11 cellular contexts compared by ENCODE assay signal in the genomic region with DNA sequence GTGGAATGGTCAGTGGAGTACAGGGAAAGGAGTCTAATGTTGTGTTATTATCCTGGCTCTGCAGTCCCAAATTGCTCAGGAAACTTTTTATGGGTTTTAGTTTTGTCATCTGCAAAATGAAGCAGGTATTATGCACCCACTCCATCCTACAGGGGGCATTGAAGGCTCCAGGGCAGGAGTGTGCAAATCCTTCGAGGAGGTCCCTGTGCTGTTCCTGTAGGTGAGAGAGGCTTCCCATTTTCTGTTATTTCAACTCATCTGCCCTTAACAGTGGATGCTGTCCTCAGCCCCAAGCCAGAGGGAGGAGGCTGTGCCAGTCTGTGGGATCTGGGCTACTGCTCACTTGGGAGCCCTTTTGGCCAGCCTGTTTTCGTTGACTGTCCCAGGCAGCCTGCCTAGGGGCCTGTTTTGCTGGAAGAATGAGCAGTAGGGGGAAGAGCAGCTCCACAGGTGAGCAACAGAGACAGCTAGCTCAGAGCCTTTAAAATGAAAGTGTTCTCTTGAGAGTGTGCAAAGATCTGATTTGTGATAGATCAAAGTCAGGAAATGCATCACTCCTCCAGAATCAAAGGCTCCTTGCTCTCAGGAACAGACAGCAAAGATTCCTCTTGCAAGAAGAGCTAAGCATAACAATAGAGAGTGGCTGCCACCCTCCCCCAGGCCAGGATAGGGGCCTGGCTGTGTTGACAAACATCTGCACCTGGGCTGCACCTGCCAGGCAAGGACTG.
DNase-seq lines count a peak whose midpoint lies in the region; ATAC-seq lines count a peak whose summit lies in the region.
"Had no signal": no experiment of that assay in that cellular context is flagged by ENCODE, and none has a peak within 500 bp of the region (broad histone marks: within the 10 kb centered on the region; RNA-seq: fewer than 3 reads in every experiment).

No MANE protein-coding gene starts in this region.

- intact Hi-C loops in left colon (cut with DNase I, micrococcal nuclease): no loop called here

- DNase-seq in DMS53 treated with DMSO at 0.1 percent for 48 hours (lab: John Stamatoyannopoulos, UW; ENCODE audit: unreplicated experiment) (peak; percentile 99), NCI-H1436 (lab: John Stamatoyannopoulos, UW) (peak; percentile 85), RPMI8226 (peak; percentile 62), left colon (peak; percentile 45 to 63)
- DNase-seq: activated CD8-positive, alpha-beta T cell treated with anti-CD3 and anti-CD28 coated beads, Interleukin-2, amount 10 ng/mL, durations not matched to agents 7 days and 5 days; heart left ventricle; NCI-H2171 treated with DMSO at 0.1 percent for 48 hours had no signal

- peak; percentile 73 for ATAC-seq in left colon
- no peak for ATAC-seq in HG03135 (IDR thresholded peaks at IDR 0.05; ENCODE audit: unreplicated experiment)
- no peak for ATAC-seq in GM19035 (IDR thresholded peaks at IDR 0.05; ENCODE audit: unreplicated experiment)
- ATAC-seq in HG03469 (IDR thresholded peaks at IDR 0.05; ENCODE audit: unreplicated experiment): no peak
- ATAC-seq in HG02623 (IDR thresholded peaks at IDR 0.05; ENCODE audit: unreplicated experiment): no peak
- ATAC-seq: activated CD8-positive, alpha-beta T cell treated with anti-CD3 and anti-CD28 coated beads, Interleukin-2, amount 10 ng/mL, durations not matched to agents 7 days and 5 days; heart left ventricle had no signal
